In genomic region chr2:144830543-144830942, GRCh38 we compare ENCODE assay signal across 22 cellular contexts.
"Had no signal": no experiment of that assay in that cellular context is flagged by ENCODE, and none has a peak within 500 bp of the region (broad histone marks: within the 10 kb centered on the region; RNA-seq: fewer than 3 reads in every experiment).

No MANE protein-coding gene starts in this region.

- H3K79me2 ChIP-seq: hepatocyte had no signal

- H3K4me3 Mint-ChIP-seq: activated CD4-positive, alpha-beta memory T cell treated with anti-CD3 and anti-CD28 coated beads, Interleukin-2, amount 10 ng/mL, durations not matched to agents 7 days and 5 days; activated naive CD4-positive, alpha-beta T cell treated with anti-CD3 and anti-CD28 coated beads, Interleukin-2, amount 10 ng/mL, durations not matched to agents 7 days and 5 days; activated T-cell treated with anti-CD3 and anti-CD28 coated beads, Interleukin-2, amount 50 U/mL, for 24 hours; central memory CD8-positive, alpha-beta T cell; endodermal cell; memory B cell; natural killer cell; T-helper 17 cell; WTC11 had no signal

- H3K27me3 ChIP-seq: hepatocyte, neutrophil, right atrium auricular region, transverse colon, vagina had no signal

- H3K27me3 Mint-ChIP-seq: activated naive CD4-positive, alpha-beta T cell treated with anti-CD3 and anti-CD28 coated beads, Interleukin-2, amount 10 ng/mL, durations not matched to agents 7 days and 5 days; central memory CD8-positive, alpha-beta T cell; memory B cell had no signal

- H3K4me1 Mint-ChIP-seq: activated CD4-positive, alpha-beta memory T cell treated with anti-CD3 and anti-CD28 coated beads, Interleukin-2, amount 10 ng/mL, durations not matched to agents 7 days and 5 days; activated naive CD4-positive, alpha-beta T cell treated with anti-CD3 and anti-CD28 coated beads, Interleukin-2, amount 10 ng/mL, durations not matched to agents 7 days and 5 days; central memory CD8-positive, alpha-beta T cell; endodermal cell; memory B cell; T-helper 17 cell; WTC11 had no signal

- H3K9me3 ChIP-seq: left ventricle myocardium inferior, neutrophil, right atrium auricular region, transverse colon, vagina had no signal

- H3K27ac Mint-ChIP-seq: activated CD4-positive, alpha-beta memory T cell treated with anti-CD3 and anti-CD28 coated beads, Interleukin-2, amount 10 ng/mL, durations not matched to agents 7 days and 5 days; activated naive CD4-positive, alpha-beta T cell treated with anti-CD3 and anti-CD28 coated beads, Interleukin-2, amount 10 ng/mL, durations not matched to agents 7 days and 5 days; activated T-cell treated with anti-CD3 and anti-CD28 coated beads, Interleukin-2, amount 50 U/mL, for 24 hours; endodermal cell; memory B cell; natural killer cell; T-helper 17 cell; WTC11 had no signal

- H3K36me3 Mint-ChIP-seq: activated naive CD4-positive, alpha-beta T cell treated with anti-CD3 and anti-CD28 coated beads, Interleukin-2, amount 10 ng/mL, durations not matched to agents 7 days and 5 days; memory B cell; natural killer cell; WTC11 had no signal

- H3K36me3 ChIP-seq: left ventricle myocardium inferior, neutrophil, right atrium auricular region, transverse colon, vagina had no signal

- DNase-seq: activated CD4-positive, alpha-beta memory T cell treated with anti-CD3 and anti-CD28 coated beads, Interleukin-2, amount 10 ng/mL, durations not matched to agents 7 days and 5 days; activated CD4-positive, alpha-beta T cell treated with anti-CD3 and anti-CD28 coated beads for 4 hours; activated naive CD4-positive, alpha-beta T cell treated with anti-CD3 and anti-CD28 coated beads, Interleukin-2, amount 10 ng/mL, durations not matched to agents 7 days and 5 days; activated T-cell treated with anti-CD3 and anti-CD28 coated beads, Interleukin-2, amount 50 U/mL, for 24 hours; endodermal cell; kidney; left ventricle myocardium inferior; natural killer cell; stimulated activated CD4-positive, alpha-beta T cell treated with anti-CD3 and anti-CD28 coated beads, Interleukin-4, amount 100 ng/mL, for 4 hours; stimulated activated CD8-positive, alpha-beta memory T cell treated with anti-CD3 and anti-CD28 coated beads, Interleukin-4, amount 100 ng/mL, for 48 hours; stimulated activated naive CD4-positive, alpha-beta T cell treated with Interleukin-2 at 50 U/mL for 16 hours; substantia nigra; T-helper 17 cell; transverse colon had no signal

- H3K9me3 Mint-ChIP-seq: activated CD4-positive, alpha-beta memory T cell treated with anti-CD3 and anti-CD28 coated beads, Interleukin-2, amount 10 ng/mL, durations not matched to agents 7 days and 5 days; activated naive CD4-positive, alpha-beta T cell treated with anti-CD3 and anti-CD28 coated beads, Interleukin-2, amount 10 ng/mL, durations not matched to agents 7 days and 5 days; activated T-cell treated with anti-CD3 and anti-CD28 coated beads, Interleukin-2, amount 50 U/mL, for 24 hours; central memory CD8-positive, alpha-beta T cell; endodermal cell; memory B cell; natural killer cell; WTC11 had no signal

- H3K27ac ChIP-seq: hepatocyte, left ventricle myocardium inferior, neutrophil, right atrium auricular region, skin epidermis, transverse colon, vagina had no signal

- H3K4me1 ChIP-seq: transverse colon, vagina had no signal

- ATAC-seq: natural killer cell, T-helper 17 cell, WTC11 had no signal

- H2AFZ ChIP-seq: hepatocyte had no signal

- H3K4me3 ChIP-seq: hepatocyte, left ventricle myocardium inferior, right atrium auricular region, skin epidermis, transverse colon, vagina had no signal
